8 cellular contexts compared by ENCODE assay signal in genomic region chr11:111230122-111230465, GRCh38. TPM values are rescaled to one million over a fixed set of nuclear protein-coding genes. Genes with fewer than 3 reads are reported as not detected.
DNase-seq lines count a peak whose midpoint lies in the region; ATAC-seq and TF ChIP-seq lines count a peak whose summit lies in the region.

No MANE protein-coding gene starts in this region.

- no peaks in the 10 kb centered on the region for H3K27me3 ChIP-seq in SJSA1 (replicated peaks)

- no peak overlapping the region for H3K27ac ChIP-seq in SJSA1

- H3K4me3 Mint-ChIP-seq in Calu3 (ENCODE audit: low read depth, unreplicated experiment) (peak overlapping the region; percentile 64), memory B cell (peak overlapping the region; percentile 78)

- no peaks in the 10 kb centered on the region for H3K36me3 ChIP-seq in SJSA1

- no peaks in the 10 kb centered on the region for H3K9me3 Mint-ChIP-seq in Calu3 (ENCODE audit: low read depth, unreplicated experiment)
- H3K9me3 Mint-ChIP-seq in memory B cell: no peaks in the 10 kb centered on the region

- H3K4me1 Mint-ChIP-seq in Calu3 (ENCODE audit: low read depth, unreplicated experiment) (no peaks in the 10 kb centered on the region), memory B cell (peaks cover 26% of the 10 kb centered on the region)

- no peak overlapping the region for H3K27ac Mint-ChIP-seq in Calu3 (ENCODE audit: unreplicated experiment)
- peak overlapping the region; percentile 89 for H3K27ac Mint-ChIP-seq in memory B cell

- H3K27me3 Mint-ChIP-seq in Calu3 (ENCODE audit: unreplicated experiment) (no peaks in the 10 kb centered on the region), memory B cell (no peaks in the 10 kb centered on the region)

- DNase-seq in Calu3: no peak
- no peak for DNase-seq in SJSA1 (ENCODE audit: low read depth in 1 of 2, low spot score in 2 of 2)
- no peak for DNase-seq in memory B cell (ENCODE audit: low spot score in 2 of 2)
- DNase-seq in posterior cingulate gyrus: no peak
- no peak for DNase-seq in NOMO-1 treated with dmso at 0.1 percent for 144 hours (lab: John Stamatoyannopoulos, UW; ENCODE audit: unreplicated experiment)
- DNase-seq in NCI-H1930 (lab: John Stamatoyannopoulos, UW): no peak
- DNase-seq in NCI-H82 treated with DMSO at 0.1 percent for 48 hours (lab: John Stamatoyannopoulos, UW; ENCODE audit: unreplicated experiment): no peak

- intact Hi-C loops in Calu3 (cut with micrococcal nuclease; ENCODE audit: unreplicated experiment): loop anchor here (1.0 kb wide), 1 partner anchor 782 kb away; no protein-coding TSS in a partner anchor
- intact Hi-C loops in posterior cingulate gyrus (cut with DNase I): loop anchor here (1.0 to 5.0 kb wide), 2 partner anchors 517 to 783 kb away; no protein-coding TSS in a partner anchor

- peak overlapping the region; percentile 46 for H3K4me3 ChIP-seq in SJSA1

- CTCF ChIA-PET in Calu3 (lab: Charles Lee): interaction anchor here (0.6 to 1.1 kb wide), 2 partner anchors 758 to 795 kb away, joined by 4 to 6 read pairs; no protein-coding TSS in a partner anchor

- no peaks in the 10 kb centered on the region for H3K4me1 ChIP-seq in SJSA1 (replicated peaks)

- H3K36me3 Mint-ChIP-seq in Calu3 (ENCODE audit: insufficient read depth, unreplicated experiment) (peaks cover 6% of the 10 kb centered on the region), memory B cell (peaks cover 2% of the 10 kb centered on the region)

- BruUV-seq in Calu3 (replicated peaks; lab: Mats Ljungman, UMichigan): no TSS peak

- no peaks in the 10 kb centered on the region for H3K9me3 ChIP-seq in SJSA1 (replicated peaks)

- TF ChIP-seq CTCF in Calu3 (IDR thresholded peaks at IDR 0.05; ENCODE audit: unreplicated experiment): no peak

- ATAC-seq in GM21825 (IDR thresholded peaks at IDR 0.05; ENCODE audit: unreplicated experiment) (peak; percentile 11), memory B cell (ENCODE audit: low read depth) (peak; percentile 36)

RNA-seq across cellular contexts. Expression of gene POU2AF2, which starts 15.4 kb away (rescaled TPM):
- 0.35 TPM in 1 of 2 replicates, not detected in the other for total RNA-seq in Calu3 (2022)
- total RNA-seq in SJSA1 (2014; rRNA removed; shearing (Covaris generic)): not detected in 2 replicates
